ENCODE assay signal across 8 cellular contexts in the genomic region with DNA sequence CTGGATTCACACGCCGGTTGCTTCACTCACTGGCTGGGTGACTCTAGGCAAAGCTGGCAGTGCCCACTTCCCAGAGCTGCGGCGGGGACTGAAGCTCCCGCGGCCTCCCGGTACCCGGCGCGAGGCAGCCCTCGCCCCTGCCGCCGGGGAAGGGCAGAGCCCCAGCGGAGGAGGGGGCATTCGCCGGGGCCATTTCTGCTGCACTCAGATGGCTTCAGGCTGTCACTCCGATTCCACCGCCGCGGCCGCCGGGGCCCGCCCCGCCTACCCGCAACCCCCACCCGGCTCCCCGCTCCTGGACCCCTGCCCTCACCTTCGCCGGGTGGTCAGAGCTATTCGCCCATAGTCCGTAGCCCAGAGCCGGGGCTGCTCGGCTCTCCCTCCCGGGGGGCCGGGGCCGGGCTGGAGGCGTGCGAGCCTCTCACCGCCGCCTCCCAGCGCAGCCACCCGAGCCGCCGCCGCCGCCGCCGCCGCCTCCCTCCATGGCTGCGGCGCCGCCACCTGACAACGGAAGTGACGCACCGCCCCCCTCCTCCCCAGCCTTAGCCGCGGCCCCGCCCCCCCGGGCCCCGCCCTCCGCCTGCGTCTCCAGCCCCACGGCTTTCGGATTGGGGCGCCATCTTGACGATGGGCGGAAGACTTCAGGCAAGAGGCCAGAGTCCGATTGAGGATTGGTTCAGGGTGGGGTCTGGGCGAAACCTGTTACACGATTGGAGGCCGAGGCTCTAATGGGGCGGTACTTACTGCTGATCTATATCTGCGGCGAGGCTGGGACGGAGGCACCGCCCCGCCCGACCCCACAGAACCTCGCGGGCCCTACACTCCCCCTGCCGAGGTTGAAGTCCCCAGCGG. TPM values are rescaled to one million over a fixed set of nuclear protein-coding genes. Genes with fewer than 3 reads are reported as not detected.
DNase-seq lines count a peak whose midpoint lies in the region; ATAC-seq and TF ChIP-seq lines count a peak whose summit lies in the region.

Gene STK40 (minus strand): TSS at position 515 of the 852 bp plus-strand sequence. CDS start 24,592 bp downstream, outside the sequence.

- H3K27me3 Mint-ChIP-seq in activated B cell treated with CpG ODN at 0.5 μM for 24 hours: no peaks in the 10 kb centered on the region
- H3K27me3 Mint-ChIP-seq in immature natural killer cell (ENCODE audit: low read depth in 3 of 3): peaks cover 10 to 21% (median 11%) of the 10 kb centered on the region in 3 donors

- peak; percentile 85 for ATAC-seq in GM18873 (IDR thresholded peaks at IDR 0.05; ENCODE audit: low FRiP score, unreplicated experiment)
- ATAC-seq in HG03175 (IDR thresholded peaks at IDR 0.05; ENCODE audit: unreplicated experiment): peak; percentile 88
- ATAC-seq in activated B cell treated with CpG ODN at 0.5 μM for 24 hours (ENCODE audit: low read depth): peak; percentile 83

- CTCF ChIA-PET in activated B cell treated with CpG ODN at 0.5 μM for 24 hours (lab: Charles Lee): interaction anchor here (0.7 to 1.9 kb wide), 6 partner anchors 12 to 43 kb away, joined by 3 to 17 read pairs (median 6); partner anchors contain the start of gene LSM10

- H3K4me3 Mint-ChIP-seq in activated B cell treated with CpG ODN at 0.5 μM for 24 hours (peak within 1 kb of the TSS; percentile 91), immature natural killer cell (peak within 1 kb of the TSS; percentile 91 to 97 (median 94))

- in situ Hi-C loops in ACHN (cut with HindIII; ENCODE audit: low pct_ligation_motif_present, low pct_unique_long_range_greater_than_20kb, low sequenced_read_pairs): no loop called here

- H3K9me3 Mint-ChIP-seq in activated B cell treated with CpG ODN at 0.5 μM for 24 hours: no peaks in the 10 kb centered on the region
- no peaks in the 10 kb centered on the region for H3K9me3 Mint-ChIP-seq in immature natural killer cell

- H3K4me1 Mint-ChIP-seq in activated B cell treated with CpG ODN at 0.5 μM for 24 hours (peaks cover 88% of the 10 kb centered on the region), immature natural killer cell (peaks cover 55 to 62% of the 10 kb centered on the region in 2 donors)

- TF ChIP-seq CTCF in activated B cell treated with CpG ODN at 0.5 μM for 24 hours (IDR thresholded peaks at IDR 0.05): no peak

- intact Hi-C loops in activated B cell treated with CpG ODN at 0.5 μM for 24 hours (cut with micrococcal nuclease): loop anchor here (1.0 to 5.0 kb wide), 11 partner anchors 12 to 1308 kb away; partner anchors contain the start of genes ADPRS, AGO3, CDCA8 and LSM10

- H3K27ac Mint-ChIP-seq in activated B cell treated with CpG ODN at 0.5 μM for 24 hours: peak within 1 kb of the TSS; percentile 100
- H3K27ac Mint-ChIP-seq in immature natural killer cell: peak within 1 kb of the TSS; percentile 97 to 99 (median 98)

- peak; percentile 98 for DNase-seq in ACHN
- DNase-seq in NCI-H226: peak; percentile 97
- peak; percentile 88 for DNase-seq in activated B cell treated with CpG ODN at 0.5 μM for 24 hours
- DNase-seq in caudate nucleus (lab: John Stamatoyannopoulos, UW): peak; percentile 68 to 100 (median 98)
- peak; percentile 96 to 98 (median 98) for DNase-seq in immature natural killer cell
- peak; percentile 98 for DNase-seq in smooth muscle cell of the brain vasculature (ENCODE audit: low read depth, low spot score)

- POLR2A ChIA-PET in activated B cell treated with CpG ODN at 0.5 μM for 24 hours (lab: Charles Lee): interaction anchor here (0.6 to 5.8 kb wide), 31 partner anchors 8 to 1094 kb away, joined by 3 to 164 read pairs (median 8); partner anchors contain the start of genes EVA1B, LSM10, MAP7D1 and MRPS15

- peak within 1 kb of the TSS; percentile 99 for H3K27ac ChIP-seq in caudate nucleus (ENCODE audit: low read depth, low read length)

- H3K36me3 Mint-ChIP-seq in activated B cell treated with CpG ODN at 0.5 μM for 24 hours (ENCODE audit: low read depth) (peaks cover 42% of the 10 kb centered on the region), immature natural killer cell (no peaks in the 10 kb centered on the region)

RNA-seq across cellular contexts. Expression of gene STK40, which starts in this region (rescaled TPM):
- total RNA-seq in activated B cell treated with CpG ODN at 0.5 μM for 24 hours: 62.7 and 63.7 TPM in 2 replicates
- 100 to 1,000 TPM in 1 of 3 donors, 10 to 100 TPM in 2; 43.3 to 101 (median 61.5) TPM for polyA plus RNA-seq in immature natural killer cell

Comparison
In these comparisons a context has a peak if more than half of its experiments do, and no peak if none do; other contexts are left out.
1. Peak in every context shown above with its lines: DNase-seq, ATAC-seq and H3K27ac ChIP-seq.